ENCODE assay signal across 1 cellular context in the genomic region with DNA sequence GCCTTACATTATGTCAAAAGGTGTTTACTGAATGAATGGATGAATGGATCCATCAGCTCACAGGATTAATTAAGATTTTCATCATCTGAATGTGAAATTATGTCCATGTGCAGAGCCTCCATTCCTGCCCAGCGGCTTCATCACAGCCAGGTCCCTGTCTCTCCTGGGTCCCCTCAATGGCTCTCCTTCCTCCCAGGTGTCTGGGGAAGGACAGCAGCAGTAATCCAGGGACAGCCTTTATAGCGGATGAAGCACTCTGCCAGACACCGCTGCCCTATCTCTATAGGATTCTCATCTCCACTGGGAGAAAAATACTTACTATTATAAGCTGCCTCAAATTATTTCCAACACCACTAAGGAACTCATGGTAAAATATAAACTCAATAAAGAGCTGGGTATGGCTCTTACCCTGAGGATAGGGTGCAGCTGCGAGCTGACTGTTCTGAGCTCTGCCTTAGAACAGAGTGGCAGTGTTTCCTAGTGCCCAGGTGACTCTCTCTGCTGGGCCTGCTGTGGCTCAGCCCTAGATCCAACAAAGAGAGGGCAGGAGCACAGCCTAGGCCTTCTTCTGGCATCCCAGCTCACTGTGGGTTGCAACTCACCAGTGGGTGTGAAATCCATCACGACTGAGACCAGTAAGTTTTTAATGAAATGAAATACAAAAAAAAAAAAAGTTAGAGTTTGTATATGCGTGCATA.
TF ChIP-seq lines count a peak whose summit lies in the region.

No MANE protein-coding gene starts in this region.

TF ChIP-seq in IMR-90, 13 proteins besides CTCF, POLR2A, EP300 and RAD21:
- TF ChIP-seq, protein P1, sequence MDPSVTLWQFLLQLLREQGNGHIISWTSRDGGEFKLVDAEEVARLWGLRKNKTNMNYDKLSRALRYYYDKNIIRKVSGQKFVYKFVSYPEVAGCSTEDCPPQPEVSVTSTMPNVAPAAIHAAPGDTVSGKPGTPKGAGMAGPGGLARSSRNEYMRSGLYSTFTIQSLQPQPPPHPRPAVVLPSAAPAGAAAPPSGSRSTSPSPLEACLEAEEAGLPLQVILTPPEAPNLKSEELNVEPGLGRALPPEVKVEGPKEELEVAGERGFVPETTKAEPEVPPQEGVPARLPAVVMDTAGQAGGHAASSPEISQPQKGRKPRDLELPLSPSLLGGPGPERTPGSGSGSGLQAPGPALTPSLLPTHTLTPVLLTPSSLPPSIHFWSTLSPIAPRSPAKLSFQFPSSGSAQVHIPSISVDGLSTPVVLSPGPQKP (IDR thresholded peaks at IDR 0.05; ENCODE audit: borderline replicate concordance, low read depth, low read length): no peak
- TF ChIP-seq SMC3 (IDR thresholded peaks at IDR 0.05; ENCODE audit: low read depth, low read length): no peak
